1 cellular context compared by ENCODE assay signal in the genomic region with DNA sequence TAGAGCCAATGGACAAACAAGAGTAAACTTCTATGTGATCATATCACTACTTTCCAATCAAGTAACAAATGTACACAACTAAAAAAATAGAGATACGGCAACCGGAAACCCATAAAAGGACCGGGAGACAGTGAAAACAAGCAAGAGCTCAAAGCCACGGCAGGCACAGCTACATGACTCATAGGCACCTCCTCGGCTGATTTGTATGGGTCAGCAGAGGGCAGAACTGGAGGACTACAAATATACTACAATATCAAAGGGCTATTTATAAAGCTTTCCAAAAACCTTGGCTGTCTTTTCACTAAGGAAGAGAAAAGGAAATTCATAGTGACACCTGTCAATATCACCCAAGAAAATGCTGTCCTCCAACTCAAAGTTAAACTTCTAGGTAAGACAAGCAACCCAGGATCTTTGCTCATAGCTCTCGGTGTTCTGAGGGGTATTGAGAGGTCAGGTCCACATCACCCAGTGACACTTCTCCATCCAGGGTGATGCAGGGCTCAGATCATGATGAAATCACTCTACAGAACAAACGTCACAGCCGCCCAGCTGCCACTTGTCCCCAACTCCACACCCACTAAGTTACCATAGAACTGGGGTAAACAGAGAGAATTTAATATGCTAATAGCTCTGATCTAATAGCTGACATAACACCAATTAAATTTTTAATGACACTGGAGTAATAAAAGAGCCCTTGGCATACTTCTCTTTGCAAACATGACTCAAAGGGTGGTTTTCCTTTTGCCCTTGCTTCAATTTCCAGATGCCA.
TF ChIP-seq lines count a peak whose summit lies in the region.

No MANE protein-coding gene starts in this region.

TF ChIP-seq in HepG2, 621 proteins besides CTCF, POLR2A, EP300 and RAD21 (continued from another document and continues in another):
- no peak for TF ChIP-seq MAZ (IDR thresholded peaks at IDR 0.05; ENCODE audit: borderline replicate concordance, low read depth, low read length)
- no peak for TF ChIP-seq MAZ (CRISPR knock-in tag; IDR thresholded peaks at IDR 0.05; ENCODE audit: low read depth)
- no peak for TF ChIP-seq ZNF746 (CRISPR knock-in tag; IDR thresholded peaks at IDR 0.05)
- TF ChIP-seq, protein P1, sequence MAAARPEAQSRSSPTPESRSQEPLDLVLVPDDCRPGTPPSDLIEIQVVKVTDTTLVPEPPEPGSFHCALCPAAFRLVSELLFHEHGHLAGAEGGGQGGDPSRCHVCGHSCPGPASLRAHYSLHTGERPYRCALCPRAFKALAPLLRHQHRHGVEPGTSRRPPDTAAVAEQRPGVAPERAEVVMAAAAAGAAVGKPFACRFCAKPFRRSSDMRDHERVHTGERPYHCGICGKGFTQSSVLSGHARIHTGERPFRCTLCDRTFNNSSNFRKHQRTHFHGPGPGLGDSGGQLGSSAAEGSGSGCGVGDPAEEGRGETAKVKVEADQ (CRISPR knock-in tag; IDR thresholded peaks at IDR 0.05; ENCODE audit: borderline replicate concordance) = no peak
- TF ChIP-seq NFIB (CRISPR knock-in tag; IDR thresholded peaks at IDR 0.05; ENCODE audit: borderline replicate concordance) = no peak
- no peak for TF ChIP-seq FOXP1 (IDR thresholded peaks at IDR 0.05)
- peak; percentile 32; the same call in 1 of the 2 replicates for TF ChIP-seq FOXP1 (CRISPR knock-in tag; IDR thresholded peaks at IDR 0.05)
- TF ChIP-seq, protein P2, sequence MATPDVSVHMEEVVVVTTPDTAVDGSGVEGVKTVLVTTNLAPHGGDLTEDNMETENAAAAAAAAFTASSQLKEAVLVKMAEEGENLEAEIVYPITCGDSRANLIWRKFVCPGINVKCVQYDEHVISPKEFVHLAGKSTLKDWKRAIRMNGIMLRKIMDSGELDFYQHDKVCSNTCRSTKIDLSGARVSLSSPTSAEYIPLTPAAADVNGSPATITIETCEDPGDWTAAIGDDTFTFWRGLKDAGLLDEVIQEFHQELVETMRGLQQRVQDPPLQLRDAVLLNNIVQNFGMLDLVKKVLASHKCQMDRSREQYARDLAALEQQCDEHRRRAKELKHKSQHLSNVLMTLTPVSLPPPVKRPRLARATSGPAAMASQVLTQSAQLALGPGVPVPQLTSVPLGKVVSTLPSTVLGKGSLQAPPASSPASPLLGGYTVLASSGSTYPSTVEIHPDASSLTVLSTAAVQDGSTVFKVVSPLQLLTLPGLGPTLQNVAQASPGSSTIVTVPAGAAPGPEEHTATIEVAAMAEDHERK (CRISPR knock-in tag; IDR thresholded peaks at IDR 0.05; ENCODE audit: low read depth) = no peak
- peak; percentile 52; the same call in 1 of the 2 replicates for TF ChIP-seq FOSL1 (CRISPR knock-in tag; IDR thresholded peaks at IDR 0.05; ENCODE audit: borderline replicate concordance)
- TF ChIP-seq RCOR2 (CRISPR knock-in tag; IDR thresholded peaks at IDR 0.05) = no peak
- no peak for TF ChIP-seq ZFP62 (CRISPR knock-in tag; IDR thresholded peaks at IDR 0.05)
- TF ChIP-seq, protein P3, sequence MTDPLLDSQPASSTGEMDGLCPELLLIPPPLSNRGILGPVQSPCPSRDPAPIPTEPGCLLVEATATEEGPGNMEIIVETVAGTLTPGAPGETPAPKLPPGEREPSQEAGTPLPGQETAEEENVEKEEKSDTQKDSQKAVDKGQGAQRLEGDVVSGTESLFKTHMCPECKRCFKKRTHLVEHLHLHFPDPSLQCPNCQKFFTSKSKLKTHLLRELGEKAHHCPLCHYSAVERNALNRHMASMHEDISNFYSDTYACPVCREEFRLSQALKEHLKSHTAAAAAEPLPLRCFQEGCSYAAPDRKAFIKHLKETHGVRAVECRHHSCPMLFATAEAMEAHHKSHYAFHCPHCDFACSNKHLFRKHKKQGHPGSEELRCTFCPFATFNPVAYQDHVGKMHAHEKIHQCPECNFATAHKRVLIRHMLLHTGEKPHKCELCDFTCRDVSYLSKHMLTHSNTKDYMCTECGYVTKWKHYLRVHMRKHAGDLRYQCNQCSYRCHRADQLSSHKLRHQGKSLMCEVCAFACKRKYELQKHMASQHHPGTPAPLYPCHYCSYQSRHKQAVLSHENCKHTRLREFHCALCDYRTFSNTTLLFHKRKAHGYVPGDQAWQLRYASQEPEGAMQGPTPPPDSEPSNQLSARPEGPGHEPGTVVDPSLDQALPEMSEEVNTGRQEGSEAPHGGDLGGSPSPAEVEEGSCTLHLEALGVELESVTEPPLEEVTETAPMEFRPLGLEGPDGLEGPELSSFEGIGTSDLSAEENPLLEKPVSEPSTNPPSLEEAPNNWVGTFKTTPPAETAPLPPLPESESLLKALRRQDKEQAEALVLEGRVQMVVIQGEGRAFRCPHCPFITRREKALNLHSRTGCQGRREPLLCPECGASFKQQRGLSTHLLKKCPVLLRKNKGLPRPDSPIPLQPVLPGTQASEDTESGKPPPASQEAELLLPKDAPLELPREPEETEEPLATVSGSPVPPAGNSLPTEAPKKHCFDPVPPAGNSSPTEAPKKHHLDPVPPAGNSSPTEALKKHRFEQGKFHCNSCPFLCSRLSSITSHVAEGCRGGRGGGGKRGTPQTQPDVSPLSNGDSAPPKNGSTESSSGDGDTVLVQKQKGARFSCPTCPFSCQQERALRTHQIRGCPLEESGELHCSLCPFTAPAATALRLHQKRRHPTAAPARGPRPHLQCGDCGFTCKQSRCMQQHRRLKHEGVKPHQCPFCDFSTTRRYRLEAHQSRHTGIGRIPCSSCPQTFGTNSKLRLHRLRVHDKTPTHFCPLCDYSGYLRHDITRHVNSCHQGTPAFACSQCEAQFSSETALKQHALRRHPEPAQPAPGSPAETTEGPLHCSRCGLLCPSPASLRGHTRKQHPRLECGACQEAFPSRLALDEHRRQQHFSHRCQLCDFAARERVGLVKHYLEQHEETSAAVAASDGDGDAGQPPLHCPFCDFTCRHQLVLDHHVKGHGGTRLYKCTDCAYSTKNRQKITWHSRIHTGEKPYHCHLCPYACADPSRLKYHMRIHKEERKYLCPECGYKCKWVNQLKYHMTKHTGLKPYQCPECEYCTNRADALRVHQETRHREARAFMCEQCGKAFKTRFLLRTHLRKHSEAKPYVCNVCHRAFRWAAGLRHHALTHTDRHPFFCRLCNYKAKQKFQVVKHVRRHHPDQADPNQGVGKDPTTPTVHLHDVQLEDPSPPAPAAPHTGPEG (CRISPR knock-in tag; IDR thresholded peaks at IDR 0.05) = no peak
- TF ChIP-seq ZNF230 (CRISPR knock-in tag; IDR thresholded peaks at IDR 0.05) = no peak
- no peak for TF ChIP-seq ZNF350 (CRISPR knock-in tag; IDR thresholded peaks at IDR 0.05; ENCODE audit: borderline replicate concordance, low read depth)
- TF ChIP-seq, protein P4, sequence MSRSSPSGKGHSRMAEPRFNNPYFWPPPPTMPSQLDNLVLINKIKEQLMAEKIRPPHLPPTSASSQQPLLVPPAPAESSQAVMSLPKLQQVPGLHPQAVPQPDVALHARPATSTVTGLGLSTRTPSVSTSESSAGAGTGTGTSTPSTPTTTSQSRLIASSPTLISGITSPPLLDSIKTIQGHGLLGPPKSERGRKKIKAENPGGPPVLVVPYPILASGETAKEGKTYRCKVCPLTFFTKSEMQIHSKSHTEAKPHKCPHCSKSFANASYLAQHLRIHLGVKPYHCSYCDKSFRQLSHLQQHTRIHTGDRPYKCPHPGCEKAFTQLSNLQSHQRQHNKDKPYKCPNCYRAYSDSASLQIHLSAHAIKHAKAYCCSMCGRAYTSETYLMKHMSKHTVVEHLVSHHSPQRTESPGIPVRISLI (CRISPR knock-in tag; IDR thresholded peaks at IDR 0.05; ENCODE audit: borderline replicate concordance) = peak; percentile 37; the same call in 1 of the 2 replicates
- TF ChIP-seq ESRRA (CRISPR knock-in tag; IDR thresholded peaks at IDR 0.05; ENCODE audit: low read depth) = no peak
- TF ChIP-seq TP53 (CRISPR knock-in tag; conservative IDR thresholded peaks at IDR 0.05) = no peak
- TF ChIP-seq, protein P5, sequence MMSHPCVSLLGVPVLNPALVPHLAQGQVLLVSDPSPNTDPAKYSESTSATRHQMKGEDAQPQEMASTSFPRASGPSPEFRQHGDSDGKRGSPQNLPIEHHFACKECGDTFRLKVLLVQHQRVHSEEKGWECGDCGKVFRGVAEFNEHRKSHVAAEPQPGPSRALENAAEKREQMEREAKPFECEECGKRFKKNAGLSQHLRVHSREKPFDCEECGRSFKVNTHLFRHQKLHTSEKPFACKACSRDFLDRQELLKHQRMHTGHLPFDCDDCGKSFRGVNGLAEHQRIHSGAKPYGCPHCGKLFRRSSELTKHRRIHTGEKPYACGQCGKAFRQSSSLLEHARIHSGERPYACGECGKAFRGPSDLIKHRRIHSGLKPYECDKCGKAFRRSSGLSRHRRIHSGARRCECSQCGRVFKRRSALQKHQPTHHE (CRISPR knock-in tag; IDR thresholded peaks at IDR 0.05; ENCODE audit: borderline replicate concordance) = no peak
- no peak for TF ChIP-seq ZNF546 (CRISPR knock-in tag; conservative IDR thresholded peaks at IDR 0.05)
- TF ChIP-seq ELF3 (CRISPR knock-in tag; IDR thresholded peaks at IDR 0.05) = 0 out of 2 replicates have a peak, but pooled peaks have one; percentile 9
- TF ChIP-seq, protein P6, sequence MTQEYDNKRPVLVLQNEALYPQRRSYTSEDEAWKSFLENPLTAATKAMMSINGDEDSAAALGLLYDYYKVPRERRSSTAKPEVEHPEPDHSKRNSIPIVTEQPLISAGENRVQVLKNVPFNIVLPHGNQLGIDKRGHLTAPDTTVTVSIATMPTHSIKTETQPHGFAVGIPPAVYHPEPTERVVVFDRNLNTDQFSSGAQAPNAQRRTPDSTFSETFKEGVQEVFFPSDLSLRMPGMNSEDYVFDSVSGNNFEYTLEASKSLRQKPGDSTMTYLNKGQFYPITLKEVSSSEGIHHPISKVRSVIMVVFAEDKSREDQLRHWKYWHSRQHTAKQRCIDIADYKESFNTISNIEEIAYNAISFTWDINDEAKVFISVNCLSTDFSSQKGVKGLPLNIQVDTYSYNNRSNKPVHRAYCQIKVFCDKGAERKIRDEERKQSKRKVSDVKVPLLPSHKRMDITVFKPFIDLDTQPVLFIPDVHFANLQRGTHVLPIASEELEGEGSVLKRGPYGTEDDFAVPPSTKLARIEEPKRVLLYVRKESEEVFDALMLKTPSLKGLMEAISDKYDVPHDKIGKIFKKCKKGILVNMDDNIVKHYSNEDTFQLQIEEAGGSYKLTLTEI (CRISPR knock-in tag; conservative IDR thresholded peaks at IDR 0.05) = no peak
- TF ChIP-seq, protein P7, sequence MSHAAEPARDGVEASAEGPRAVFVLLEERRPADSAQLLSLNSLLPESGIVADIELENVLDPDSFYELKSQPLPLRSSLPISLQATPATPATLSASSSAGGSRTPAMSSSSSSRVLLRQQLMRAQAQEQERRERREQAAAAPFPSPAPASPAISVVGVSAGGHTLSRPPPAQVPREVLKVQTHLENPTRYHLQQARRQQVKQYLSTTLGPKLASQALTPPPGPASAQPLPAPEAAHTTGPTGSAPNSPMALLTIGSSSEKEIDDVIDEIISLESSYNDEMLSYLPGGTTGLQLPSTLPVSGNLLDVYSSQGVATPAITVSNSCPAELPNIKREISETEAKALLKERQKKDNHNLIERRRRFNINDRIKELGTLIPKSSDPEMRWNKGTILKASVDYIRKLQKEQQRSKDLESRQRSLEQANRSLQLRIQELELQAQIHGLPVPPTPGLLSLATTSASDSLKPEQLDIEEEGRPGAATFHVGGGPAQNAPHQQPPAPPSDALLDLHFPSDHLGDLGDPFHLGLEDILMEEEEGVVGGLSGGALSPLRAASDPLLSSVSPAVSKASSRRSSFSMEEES (CRISPR knock-in tag; IDR thresholded peaks at IDR 0.05) = no peak
- TF ChIP-seq, protein P8, sequence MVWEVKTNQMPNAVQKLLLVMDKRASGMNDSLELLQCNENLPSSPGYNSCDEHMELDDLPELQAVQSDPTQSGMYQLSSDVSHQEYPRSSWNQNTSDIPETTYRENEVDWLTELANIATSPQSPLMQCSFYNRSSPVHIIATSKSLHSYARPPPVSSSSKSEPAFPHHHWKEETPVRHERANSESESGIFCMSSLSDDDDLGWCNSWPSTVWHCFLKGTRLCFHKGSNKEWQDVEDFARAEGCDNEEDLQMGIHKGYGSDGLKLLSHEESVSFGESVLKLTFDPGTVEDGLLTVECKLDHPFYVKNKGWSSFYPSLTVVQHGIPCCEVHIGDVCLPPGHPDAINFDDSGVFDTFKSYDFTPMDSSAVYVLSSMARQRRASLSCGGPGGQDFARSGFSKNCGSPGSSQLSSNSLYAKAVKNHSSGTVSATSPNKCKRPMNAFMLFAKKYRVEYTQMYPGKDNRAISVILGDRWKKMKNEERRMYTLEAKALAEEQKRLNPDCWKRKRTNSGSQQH (CRISPR knock-in tag; IDR thresholded peaks at IDR 0.05; ENCODE audit: low read depth) = no peak
- TF ChIP-seq KLF12 (CRISPR knock-in tag; IDR thresholded peaks at IDR 0.05; ENCODE audit: borderline replicate concordance) = no peak
- no peak for TF ChIP-seq RFXAP (CRISPR knock-in tag; IDR thresholded peaks at IDR 0.05; ENCODE audit: borderline replicate concordance)
- TF ChIP-seq, protein P9, sequence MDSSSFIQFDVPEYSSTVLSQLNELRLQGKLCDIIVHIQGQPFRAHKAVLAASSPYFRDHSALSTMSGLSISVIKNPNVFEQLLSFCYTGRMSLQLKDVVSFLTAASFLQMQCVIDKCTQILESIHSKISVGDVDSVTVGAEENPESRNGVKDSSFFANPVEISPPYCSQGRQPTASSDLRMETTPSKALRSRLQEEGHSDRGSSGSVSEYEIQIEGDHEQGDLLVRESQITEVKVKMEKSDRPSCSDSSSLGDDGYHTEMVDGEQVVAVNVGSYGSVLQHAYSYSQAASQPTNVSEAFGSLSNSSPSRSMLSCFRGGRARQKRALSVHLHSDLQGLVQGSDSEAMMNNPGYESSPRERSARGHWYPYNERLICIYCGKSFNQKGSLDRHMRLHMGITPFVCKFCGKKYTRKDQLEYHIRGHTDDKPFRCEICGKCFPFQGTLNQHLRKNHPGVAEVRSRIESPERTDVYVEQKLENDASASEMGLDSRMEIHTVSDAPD (CRISPR knock-in tag; IDR thresholded peaks at IDR 0.05) = no peak
- no peak for TF ChIP-seq ZNF441 (CRISPR knock-in tag; IDR thresholded peaks at IDR 0.05; ENCODE audit: borderline replicate concordance)
- TF ChIP-seq SMAD9 (CRISPR knock-in tag; IDR thresholded peaks at IDR 0.05) = no peak
- no peak for TF ChIP-seq ZNF564 (CRISPR knock-in tag; IDR thresholded peaks at IDR 0.05)
- TF ChIP-seq HNRNPL (IDR thresholded peaks at IDR 0.05; ENCODE audit: low read depth, low read length) = no peak
- peak; percentile 95 for TF ChIP-seq FOSL2 (CRISPR knock-in tag; IDR thresholded peaks at IDR 0.05)
- no peak for TF ChIP-seq ZNF234 (CRISPR knock-in tag; conservative IDR thresholded peaks at IDR 0.05)
- no peak for TF ChIP-seq CHD4 (IDR thresholded peaks at IDR 0.05; ENCODE audit: borderline replicate concordance, low read length)
- TF ChIP-seq ZNF354B (CRISPR knock-in tag; IDR thresholded peaks at IDR 0.05) = no peak
- peak; percentile 79; the same call in 1 of the 2 replicates for TF ChIP-seq GFI1 (CRISPR knock-in tag; IDR thresholded peaks at IDR 0.05; ENCODE audit: borderline replicate concordance)
- TF ChIP-seq, protein P10, sequence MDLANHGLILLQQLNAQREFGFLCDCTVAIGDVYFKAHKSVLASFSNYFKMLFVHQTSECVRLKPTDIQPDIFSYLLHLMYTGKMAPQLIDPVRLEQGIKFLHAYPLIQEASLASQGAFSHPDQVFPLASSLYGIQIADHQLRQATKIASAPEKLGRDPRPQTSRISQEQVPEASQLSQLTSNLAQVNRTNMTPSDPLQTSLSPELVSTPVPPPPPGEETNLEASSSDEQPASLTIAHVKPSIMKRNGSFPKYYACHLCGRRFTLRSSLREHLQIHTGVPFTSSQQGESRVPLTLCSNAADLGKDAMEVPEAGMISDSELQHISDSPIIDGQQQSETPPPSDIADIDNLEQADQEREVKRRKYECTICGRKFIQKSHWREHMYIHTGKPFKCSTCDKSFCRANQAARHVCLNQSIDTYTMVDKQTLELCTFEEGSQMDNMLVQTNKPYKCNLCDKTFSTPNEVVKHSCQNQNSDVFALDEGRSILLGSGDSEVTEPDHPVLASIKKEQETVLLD (CRISPR knock-in tag; IDR thresholded peaks at IDR 0.05; ENCODE audit: low read depth) = no peak
- TF ChIP-seq MIXL1 (CRISPR knock-in tag; IDR thresholded peaks at IDR 0.05) = 0 out of 2 replicates have a peak, but pooled peaks have one; percentile 19
